1 cellular context compared by ENCODE assay signal in the genomic region with DNA sequence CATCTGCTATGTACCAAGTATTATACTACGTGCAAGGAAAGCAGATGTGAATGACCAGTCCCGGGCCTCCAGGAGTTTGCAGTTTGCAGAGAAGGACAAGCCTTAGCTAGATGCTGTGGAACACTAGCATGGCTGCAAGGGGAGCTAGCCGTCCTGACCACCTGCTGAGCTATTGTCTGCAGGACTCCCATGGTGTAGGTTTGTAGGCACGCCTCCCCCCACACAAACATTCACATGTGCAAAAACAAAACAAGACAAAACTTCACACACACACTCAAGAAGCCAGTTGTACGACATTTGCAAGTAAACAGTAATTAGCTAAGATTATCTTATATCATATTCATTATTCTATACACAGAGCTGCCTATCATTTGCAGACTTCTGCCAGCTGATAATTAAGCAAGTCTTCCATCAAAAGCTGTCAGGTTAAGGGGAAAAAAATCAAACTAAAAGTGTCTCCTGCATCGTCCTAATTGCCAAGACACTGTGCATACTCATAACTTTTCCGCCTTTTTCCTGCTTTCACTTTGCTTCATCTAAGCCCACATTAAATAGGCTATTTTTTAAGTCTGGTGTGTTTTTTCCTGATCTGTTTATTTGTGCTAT.
TF ChIP-seq lines count a peak whose summit lies in the region.

No MANE protein-coding gene starts in this region.

TF ChIP-seq in WTC11, 78 proteins besides CTCF, POLR2A, EP300 and RAD21 (continued from another document):
- TF ChIP-seq FOXP4 (CRISPR knock-in tag; IDR thresholded peaks at IDR 0.05) (peak; percentile 74; the same call in 1 of the 2 replicates), CREM (CRISPR knock-in tag; IDR thresholded peaks at IDR 0.05) (no peak), ZNF121 (CRISPR knock-in tag; IDR thresholded peaks at IDR 0.05) (no peak), NR1H2 (CRISPR knock-in tag; IDR thresholded peaks at IDR 0.05) (no peak), ZMAT4 (CRISPR knock-in tag; IDR thresholded peaks at IDR 0.05) (no peak), ZNF423 (CRISPR knock-in tag; IDR thresholded peaks at IDR 0.05) (peak; percentile 56; the same call in 1 of the 2 replicates), NR2C2 (CRISPR knock-in tag; IDR thresholded peaks at IDR 0.05) (no peak), GTF2I (CRISPR knock-in tag; conservative IDR thresholded peaks at IDR 0.05) (no peak), TCF7 (CRISPR knock-in tag; IDR thresholded peaks at IDR 0.05; ENCODE audit: low read depth) (no peak)
- TF ChIP-seq, protein P1, sequence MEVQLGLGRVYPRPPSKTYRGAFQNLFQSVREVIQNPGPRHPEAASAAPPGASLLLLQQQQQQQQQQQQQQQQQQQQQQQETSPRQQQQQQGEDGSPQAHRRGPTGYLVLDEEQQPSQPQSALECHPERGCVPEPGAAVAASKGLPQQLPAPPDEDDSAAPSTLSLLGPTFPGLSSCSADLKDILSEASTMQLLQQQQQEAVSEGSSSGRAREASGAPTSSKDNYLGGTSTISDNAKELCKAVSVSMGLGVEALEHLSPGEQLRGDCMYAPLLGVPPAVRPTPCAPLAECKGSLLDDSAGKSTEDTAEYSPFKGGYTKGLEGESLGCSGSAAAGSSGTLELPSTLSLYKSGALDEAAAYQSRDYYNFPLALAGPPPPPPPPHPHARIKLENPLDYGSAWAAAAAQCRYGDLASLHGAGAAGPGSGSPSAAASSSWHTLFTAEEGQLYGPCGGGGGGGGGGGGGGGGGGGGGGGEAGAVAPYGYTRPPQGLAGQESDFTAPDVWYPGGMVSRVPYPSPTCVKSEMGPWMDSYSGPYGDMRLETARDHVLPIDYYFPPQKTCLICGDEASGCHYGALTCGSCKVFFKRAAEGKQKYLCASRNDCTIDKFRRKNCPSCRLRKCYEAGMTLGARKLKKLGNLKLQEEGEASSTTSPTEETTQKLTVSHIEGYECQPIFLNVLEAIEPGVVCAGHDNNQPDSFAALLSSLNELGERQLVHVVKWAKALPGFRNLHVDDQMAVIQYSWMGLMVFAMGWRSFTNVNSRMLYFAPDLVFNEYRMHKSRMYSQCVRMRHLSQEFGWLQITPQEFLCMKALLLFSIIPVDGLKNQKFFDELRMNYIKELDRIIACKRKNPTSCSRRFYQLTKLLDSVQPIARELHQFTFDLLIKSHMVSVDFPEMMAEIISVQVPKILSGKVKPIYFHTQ (CRISPR knock-in tag; IDR thresholded peaks at IDR 0.05), result no peak
